8 cellular contexts compared by ENCODE assay signal in the genomic region with DNA sequence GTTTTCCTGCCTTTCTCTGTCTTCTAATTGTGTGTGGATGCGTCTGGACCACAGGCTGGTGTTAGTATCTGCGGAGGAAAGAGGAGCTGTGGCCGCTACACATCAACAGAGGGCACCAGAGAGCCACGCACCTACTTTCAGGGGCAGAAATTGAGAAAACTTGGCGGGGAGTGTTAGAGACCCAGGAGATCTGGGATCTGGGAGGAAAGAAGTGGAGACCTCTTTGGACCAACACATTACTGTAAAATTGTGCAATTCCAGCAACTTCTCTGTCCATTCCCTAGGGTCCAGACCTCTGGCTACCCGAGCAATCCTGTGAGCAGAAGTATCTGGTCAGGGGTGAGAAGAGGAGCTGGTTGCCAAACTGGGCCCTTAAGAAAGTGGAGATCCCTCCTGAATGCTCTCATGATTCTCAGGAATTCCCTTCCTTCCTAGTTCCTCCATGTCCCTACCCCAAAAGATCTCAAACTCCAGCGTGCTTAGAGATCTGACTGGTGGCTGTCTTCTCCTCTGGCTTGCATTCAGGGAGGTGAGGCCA. TPM values are rescaled to one million over a fixed set of nuclear protein-coding genes. Genes with fewer than 3 reads are reported as not detected.
DNase-seq lines count a peak whose midpoint lies in the region; ATAC-seq, FAIRE-seq and TF ChIP-seq lines count a peak whose summit lies in the region.

No MANE protein-coding gene starts in this region.

- peak; percentile 89 for ATAC-seq in sciatic nerve
- no peak for ATAC-seq in HG02938 (IDR thresholded peaks at IDR 0.05; ENCODE audit: unreplicated experiment)
- no peak for ATAC-seq in GM21447 (IDR thresholded peaks at IDR 0.05; ENCODE audit: unreplicated experiment)

- TF ChIP-seq CTCF in D721Med (IDR thresholded peaks at IDR 0.05; ENCODE audit: insufficient read depth, missing control alignments), result peak; percentile 100

- DNase-seq in D721Med (ENCODE audit: insufficient read length, low spot score) (peak; percentile 52), HT-29 (ENCODE audit: low spot score) (peak; percentile 78), RPMI8226 (peak; percentile 71), amniotic stem cell (lab: John Stamatoyannopoulos, UW) (peak; percentile 68), hepatic stellate cell (ENCODE audit: low spot score) (peak; percentile 70), sciatic nerve (ENCODE audit: low spot score) (peak; percentile 90)

- intact Hi-C loops in sciatic nerve (cut with DNase I), result loop anchor here (5.0 kb wide), 2 partner anchors 45 to 100 kb away; no protein-coding TSS in a partner anchor

- FAIRE-seq in D721Med (lab: Jason Lieb, UNC), result no peak

RNA-seq across cellular contexts. Expression of gene KIRREL1, which starts 1.3 kb away (rescaled TPM):
- 6.8 and 7.3 TPM in 2 replicates for total RNA-seq in HT-29 (2014; rRNA removed; shearing (Covaris generic))
- 67.8 TPM for total RNA-seq in sciatic nerve
